In the genomic region with DNA sequence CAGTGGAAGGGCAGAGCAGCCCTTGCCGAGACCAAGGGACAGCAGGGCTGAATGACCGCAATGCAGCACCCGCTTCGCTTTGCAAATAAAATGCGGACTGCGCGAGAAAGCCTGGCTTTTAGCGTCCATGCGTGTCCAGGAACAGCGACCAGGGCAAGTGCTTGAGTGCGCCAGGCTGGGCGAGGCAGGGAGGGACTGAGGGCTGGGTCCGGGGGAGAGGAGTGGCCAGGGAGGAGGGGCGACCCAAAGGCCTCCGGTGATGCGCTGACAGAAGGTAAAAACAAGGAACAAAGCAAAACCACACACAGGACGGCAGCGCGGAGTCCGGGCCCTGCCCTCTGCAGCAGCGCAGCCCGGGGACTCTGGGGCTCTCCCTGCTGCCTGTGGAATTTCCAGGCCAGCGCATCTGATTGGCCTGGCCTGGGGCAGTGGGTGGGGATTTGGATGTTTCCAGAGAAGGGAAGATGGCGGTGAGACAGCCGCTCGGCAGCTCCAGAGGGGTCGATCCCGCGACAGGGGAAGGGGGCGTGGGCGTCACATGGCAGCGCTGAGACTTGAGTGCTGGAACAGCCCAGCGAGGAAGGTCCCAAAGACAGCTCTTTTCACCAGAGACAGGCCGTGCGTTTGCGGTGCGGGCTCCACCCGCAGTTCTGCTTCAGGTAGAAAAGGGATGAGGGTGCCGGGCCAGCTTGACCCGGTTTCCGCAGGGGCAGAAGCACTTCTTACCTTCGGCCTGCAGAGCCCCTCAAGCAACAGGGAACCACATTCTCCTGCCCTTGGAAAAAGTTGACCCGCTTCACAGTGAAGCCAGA, we compare ENCODE assay signal across 1 cellular context.
TF ChIP-seq lines count a peak whose summit lies in the region.

No MANE protein-coding gene starts in this region.

TF ChIP-seq in HepG2, 621 proteins besides CTCF, POLR2A, EP300 and RAD21 (continued from another document and continues in another):
- TF ChIP-seq, protein P1, sequence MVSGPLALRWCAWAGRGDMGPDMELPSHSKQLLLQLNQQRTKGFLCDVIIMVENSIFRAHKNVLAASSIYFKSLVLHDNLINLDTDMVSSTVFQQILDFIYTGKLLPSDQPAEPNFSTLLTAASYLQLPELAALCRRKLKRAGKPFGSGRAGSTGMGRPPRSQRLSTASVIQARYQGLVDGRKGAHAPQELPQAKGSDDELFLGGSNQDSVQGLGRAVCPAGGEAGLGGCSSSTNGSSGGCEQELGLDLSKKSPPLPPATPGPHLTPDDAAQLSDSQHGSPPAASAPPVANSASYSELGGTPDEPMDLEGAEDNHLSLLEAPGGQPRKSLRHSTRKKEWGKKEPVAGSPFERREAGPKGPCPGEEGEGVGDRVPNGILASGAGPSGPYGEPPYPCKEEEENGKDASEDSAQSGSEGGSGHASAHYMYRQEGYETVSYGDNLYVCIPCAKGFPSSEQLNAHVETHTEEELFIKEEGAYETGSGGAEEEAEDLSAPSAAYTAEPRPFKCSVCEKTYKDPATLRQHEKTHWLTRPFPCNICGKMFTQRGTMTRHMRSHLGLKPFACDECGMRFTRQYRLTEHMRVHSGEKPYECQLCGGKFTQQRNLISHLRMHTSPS (CRISPR knock-in tag; IDR thresholded peaks at IDR 0.05; ENCODE audit: low read depth): peak; percentile 66
- no peak for TF ChIP-seq NR2C2 (CRISPR knock-in tag; IDR thresholded peaks at IDR 0.05; ENCODE audit: borderline replicate concordance)
- 0 out of 2 replicates have a peak, but pooled peaks have one; percentile 28 for TF ChIP-seq HNF4G (IDR thresholded peaks at IDR 0.05; ENCODE audit: borderline replicate concordance, low read depth, low read length)
- no peak; the same call in 1 of the 2 replicates for TF ChIP-seq HNF4G (CRISPR knock-in tag; IDR thresholded peaks at IDR 0.05; ENCODE audit: borderline replicate concordance, low read depth)
- peak; percentile 75 for TF ChIP-seq SP5 (CRISPR knock-in tag; IDR thresholded peaks at IDR 0.05; ENCODE audit: borderline replicate concordance, low read depth)
- TF ChIP-seq, protein P2, sequence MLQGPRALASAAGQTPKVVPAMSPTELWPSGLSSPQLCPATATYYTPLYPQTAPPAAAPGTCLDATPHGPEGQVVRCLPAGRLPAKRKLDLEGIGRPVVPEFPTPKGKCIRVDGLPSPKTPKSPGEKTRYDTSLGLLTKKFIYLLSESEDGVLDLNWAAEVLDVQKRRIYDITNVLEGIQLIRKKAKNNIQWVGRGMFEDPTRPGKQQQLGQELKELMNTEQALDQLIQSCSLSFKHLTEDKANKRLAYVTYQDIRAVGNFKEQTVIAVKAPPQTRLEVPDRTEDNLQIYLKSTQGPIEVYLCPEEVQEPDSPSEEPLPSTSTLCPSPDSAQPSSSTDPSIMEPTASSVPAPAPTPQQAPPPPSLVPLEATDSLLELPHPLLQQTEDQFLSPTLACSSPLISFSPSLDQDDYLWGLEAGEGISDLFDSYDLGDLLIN (CRISPR knock-in tag; IDR thresholded peaks at IDR 0.05; ENCODE audit: borderline replicate concordance): no peak
- peak; percentile 54; the same call in 1 of the 2 replicates for TF ChIP-seq ZNF274 (CRISPR knock-in tag; IDR thresholded peaks at IDR 0.05)
- TF ChIP-seq, protein P3, sequence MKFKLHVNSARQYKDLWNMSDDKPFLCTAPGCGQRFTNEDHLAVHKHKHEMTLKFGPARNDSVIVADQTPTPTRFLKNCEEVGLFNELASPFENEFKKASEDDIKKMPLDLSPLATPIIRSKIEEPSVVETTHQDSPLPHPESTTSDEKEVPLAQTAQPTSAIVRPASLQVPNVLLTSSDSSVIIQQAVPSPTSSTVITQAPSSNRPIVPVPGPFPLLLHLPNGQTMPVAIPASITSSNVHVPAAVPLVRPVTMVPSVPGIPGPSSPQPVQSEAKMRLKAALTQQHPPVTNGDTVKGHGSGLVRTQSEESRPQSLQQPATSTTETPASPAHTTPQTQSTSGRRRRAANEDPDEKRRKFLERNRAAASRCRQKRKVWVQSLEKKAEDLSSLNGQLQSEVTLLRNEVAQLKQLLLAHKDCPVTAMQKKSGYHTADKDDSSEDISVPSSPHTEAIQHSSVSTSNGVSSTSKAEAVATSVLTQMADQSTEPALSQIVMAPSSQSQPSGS (CRISPR knock-in tag; IDR thresholded peaks at IDR 0.05): peak; percentile 51; the same call in 1 of the 2 replicates
- no peak for TF ChIP-seq NPAS2 (CRISPR knock-in tag; IDR thresholded peaks at IDR 0.05; ENCODE audit: borderline replicate concordance)
- no peak for TF ChIP-seq NR2F1 (CRISPR knock-in tag; IDR thresholded peaks at IDR 0.05)
- TF ChIP-seq, protein P4, sequence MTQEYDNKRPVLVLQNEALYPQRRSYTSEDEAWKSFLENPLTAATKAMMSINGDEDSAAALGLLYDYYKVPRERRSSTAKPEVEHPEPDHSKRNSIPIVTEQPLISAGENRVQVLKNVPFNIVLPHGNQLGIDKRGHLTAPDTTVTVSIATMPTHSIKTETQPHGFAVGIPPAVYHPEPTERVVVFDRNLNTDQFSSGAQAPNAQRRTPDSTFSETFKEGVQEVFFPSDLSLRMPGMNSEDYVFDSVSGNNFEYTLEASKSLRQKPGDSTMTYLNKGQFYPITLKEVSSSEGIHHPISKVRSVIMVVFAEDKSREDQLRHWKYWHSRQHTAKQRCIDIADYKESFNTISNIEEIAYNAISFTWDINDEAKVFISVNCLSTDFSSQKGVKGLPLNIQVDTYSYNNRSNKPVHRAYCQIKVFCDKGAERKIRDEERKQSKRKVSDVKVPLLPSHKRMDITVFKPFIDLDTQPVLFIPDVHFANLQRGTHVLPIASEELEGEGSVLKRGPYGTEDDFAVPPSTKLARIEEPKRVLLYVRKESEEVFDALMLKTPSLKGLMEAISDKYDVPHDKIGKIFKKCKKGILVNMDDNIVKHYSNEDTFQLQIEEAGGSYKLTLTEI (CRISPR knock-in tag; conservative IDR thresholded peaks at IDR 0.05): no peak
- TF ChIP-seq, protein P5, sequence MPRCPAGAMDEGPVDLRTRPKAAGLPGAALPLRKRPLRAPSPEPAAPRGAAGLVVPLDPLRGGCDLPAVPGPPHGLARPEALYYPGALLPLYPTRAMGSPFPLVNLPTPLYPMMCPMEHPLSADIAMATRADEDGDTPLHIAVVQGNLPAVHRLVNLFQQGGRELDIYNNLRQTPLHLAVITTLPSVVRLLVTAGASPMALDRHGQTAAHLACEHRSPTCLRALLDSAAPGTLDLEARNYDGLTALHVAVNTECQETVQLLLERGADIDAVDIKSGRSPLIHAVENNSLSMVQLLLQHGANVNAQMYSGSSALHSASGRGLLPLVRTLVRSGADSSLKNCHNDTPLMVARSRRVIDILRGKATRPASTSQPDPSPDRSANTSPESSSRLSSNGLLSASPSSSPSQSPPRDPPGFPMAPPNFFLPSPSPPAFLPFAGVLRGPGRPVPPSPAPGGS (CRISPR knock-in tag; IDR thresholded peaks at IDR 0.05): peak; percentile 85; the same call in 1 of the 2 replicates
- no peak for TF ChIP-seq TBL1XR1 (IDR thresholded peaks at IDR 0.05; ENCODE audit: borderline replicate concordance, low read length, partially characterized antibody)
- TF ChIP-seq, protein P6, sequence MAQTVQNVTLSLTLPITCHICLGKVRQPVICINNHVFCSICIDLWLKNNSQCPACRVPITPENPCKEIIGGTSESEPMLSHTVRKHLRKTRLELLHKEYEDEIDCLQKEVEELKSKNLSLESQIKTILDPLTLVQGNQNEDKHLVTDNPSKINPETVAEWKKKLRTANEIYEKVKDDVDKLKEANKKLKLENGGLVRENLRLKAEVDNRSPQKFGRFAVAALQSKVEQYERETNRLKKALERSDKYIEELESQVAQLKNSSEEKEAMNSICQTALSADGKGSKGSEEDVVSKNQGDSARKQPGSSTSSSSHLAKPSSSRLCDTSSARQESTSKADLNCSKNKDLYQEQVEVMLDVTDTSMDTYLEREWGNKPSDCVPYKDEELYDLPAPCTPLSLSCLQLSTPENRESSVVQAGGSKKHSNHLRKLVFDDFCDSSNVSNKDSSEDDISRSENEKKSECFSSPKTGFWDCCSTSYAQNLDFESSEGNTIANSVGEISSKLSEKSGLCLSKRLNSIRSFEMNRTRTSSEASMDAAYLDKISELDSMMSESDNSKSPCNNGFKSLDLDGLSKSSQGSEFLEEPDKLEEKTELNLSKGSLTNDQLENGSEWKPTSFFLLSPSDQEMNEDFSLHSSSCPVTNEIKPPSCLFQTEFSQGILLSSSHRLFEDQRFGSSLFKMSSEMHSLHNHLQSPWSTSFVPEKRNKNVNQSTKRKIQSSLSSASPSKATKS (CRISPR knock-in tag; IDR thresholded peaks at IDR 0.05): no peak
- TF ChIP-seq, protein P7, sequence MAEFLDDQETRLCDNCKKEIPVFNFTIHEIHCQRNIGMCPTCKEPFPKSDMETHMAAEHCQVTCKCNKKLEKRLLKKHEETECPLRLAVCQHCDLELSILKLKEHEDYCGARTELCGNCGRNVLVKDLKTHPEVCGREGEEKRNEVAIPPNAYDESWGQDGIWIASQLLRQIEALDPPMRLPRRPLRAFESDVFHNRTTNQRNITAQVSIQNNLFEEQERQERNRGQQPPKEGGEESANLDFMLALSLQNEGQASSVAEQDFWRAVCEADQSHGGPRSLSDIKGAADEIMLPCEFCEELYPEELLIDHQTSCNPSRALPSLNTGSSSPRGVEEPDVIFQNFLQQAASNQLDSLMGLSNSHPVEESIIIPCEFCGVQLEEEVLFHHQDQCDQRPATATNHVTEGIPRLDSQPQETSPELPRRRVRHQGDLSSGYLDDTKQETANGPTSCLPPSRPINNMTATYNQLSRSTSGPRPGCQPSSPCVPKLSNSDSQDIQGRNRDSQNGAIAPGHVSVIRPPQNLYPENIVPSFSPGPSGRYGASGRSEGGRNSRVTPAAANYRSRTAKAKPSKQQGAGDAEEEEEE (CRISPR knock-in tag; IDR thresholded peaks at IDR 0.05; ENCODE audit: borderline replicate concordance): 0 out of 2 replicates have a peak, but pooled peaks have one; percentile 72
- TF ChIP-seq, protein P8, sequence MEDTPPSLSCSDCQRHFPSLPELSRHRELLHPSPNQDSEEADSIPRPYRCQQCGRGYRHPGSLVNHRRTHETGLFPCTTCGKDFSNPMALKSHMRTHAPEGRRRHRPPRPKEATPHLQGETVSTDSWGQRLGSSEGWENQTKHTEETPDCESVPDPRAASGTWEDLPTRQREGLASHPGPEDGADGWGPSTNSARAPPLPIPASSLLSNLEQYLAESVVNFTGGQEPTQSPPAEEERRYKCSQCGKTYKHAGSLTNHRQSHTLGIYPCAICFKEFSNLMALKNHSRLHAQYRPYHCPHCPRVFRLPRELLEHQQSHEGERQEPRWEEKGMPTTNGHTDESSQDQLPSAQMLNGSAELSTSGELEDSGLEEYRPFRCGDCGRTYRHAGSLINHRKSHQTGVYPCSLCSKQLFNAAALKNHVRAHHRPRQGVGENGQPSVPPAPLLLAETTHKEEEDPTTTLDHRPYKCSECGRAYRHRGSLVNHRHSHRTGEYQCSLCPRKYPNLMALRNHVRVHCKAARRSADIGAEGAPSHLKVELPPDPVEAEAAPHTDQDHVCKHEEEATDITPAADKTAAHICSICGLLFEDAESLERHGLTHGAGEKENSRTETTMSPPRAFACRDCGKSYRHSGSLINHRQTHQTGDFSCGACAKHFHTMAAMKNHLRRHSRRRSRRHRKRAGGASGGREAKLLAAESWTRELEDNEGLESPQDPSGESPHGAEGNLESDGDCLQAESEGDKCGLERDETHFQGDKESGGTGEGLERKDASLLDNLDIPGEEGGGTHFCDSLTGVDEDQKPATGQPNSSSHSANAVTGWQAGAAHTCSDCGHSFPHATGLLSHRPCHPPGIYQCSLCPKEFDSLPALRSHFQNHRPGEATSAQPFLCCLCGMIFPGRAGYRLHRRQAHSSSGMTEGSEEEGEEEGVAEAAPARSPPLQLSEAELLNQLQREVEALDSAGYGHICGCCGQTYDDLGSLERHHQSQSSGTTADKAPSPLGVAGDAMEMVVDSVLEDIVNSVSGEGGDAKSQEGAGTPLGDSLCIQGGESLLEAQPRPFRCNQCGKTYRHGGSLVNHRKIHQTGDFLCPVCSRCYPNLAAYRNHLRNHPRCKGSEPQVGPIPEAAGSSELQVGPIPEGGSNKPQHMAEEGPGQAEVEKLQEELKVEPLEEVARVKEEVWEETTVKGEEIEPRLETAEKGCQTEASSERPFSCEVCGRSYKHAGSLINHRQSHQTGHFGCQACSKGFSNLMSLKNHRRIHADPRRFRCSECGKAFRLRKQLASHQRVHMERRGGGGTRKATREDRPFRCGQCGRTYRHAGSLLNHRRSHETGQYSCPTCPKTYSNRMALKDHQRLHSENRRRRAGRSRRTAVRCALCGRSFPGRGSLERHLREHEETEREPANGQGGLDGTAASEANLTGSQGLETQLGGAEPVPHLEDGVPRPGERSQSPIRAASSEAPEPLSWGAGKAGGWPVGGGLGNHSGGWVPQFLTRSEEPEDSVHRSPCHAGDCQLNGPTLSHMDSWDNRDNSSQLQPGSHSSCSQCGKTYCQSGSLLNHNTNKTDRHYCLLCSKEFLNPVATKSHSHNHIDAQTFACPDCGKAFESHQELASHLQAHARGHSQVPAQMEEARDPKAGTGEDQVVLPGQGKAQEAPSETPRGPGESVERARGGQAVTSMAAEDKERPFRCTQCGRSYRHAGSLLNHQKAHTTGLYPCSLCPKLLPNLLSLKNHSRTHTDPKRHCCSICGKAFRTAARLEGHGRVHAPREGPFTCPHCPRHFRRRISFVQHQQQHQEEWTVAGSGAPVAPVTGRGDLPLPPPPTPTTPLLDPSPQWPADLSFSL (CRISPR knock-in tag; IDR thresholded peaks at IDR 0.05): no peak
- TF ChIP-seq, protein P9, sequence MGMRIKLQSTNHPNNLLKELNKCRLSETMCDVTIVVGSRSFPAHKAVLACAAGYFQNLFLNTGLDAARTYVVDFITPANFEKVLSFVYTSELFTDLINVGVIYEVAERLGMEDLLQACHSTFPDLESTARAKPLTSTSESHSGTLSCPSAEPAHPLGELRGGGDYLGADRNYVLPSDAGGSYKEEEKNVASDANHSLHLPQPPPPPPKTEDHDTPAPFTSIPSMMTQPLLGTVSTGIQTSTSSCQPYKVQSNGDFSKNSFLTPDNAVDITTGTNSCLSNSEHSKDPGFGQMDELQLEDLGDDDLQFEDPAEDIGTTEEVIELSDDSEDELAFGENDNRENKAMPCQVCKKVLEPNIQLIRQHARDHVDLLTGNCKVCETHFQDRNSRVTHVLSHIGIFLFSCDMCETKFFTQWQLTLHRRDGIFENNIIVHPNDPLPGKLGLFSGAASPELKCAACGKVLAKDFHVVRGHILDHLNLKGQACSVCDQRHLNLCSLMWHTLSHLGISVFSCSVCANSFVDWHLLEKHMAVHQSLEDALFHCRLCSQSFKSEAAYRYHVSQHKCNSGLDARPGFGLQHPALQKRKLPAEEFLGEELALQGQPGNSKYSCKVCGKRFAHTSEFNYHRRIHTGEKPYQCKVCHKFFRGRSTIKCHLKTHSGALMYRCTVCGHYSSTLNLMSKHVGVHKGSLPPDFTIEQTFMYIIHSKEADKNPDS (CRISPR knock-in tag; IDR thresholded peaks at IDR 0.05): no peak; the same call in 1 of the 2 replicates
- TF ChIP-seq ZNF766 (CRISPR knock-in tag; IDR thresholded peaks at IDR 0.05; ENCODE audit: borderline replicate concordance): peak; percentile 63; the same call in 1 of the 2 replicates
- no peak for TF ChIP-seq TEAD2 (CRISPR knock-in tag; IDR thresholded peaks at IDR 0.05)
- no peak for TF ChIP-seq ZNF24 (IDR thresholded peaks at IDR 0.05)
- no peak for TF ChIP-seq JDP2 (CRISPR knock-in tag; IDR thresholded peaks at IDR 0.05; ENCODE audit: borderline replicate concordance)
- peak; percentile 94 for TF ChIP-seq ZNF329 (CRISPR knock-in tag; IDR thresholded peaks at IDR 0.05; ENCODE audit: low read depth)
